Comparison of ENCODE assay signal across 16 cellular contexts in the genomic region with DNA sequence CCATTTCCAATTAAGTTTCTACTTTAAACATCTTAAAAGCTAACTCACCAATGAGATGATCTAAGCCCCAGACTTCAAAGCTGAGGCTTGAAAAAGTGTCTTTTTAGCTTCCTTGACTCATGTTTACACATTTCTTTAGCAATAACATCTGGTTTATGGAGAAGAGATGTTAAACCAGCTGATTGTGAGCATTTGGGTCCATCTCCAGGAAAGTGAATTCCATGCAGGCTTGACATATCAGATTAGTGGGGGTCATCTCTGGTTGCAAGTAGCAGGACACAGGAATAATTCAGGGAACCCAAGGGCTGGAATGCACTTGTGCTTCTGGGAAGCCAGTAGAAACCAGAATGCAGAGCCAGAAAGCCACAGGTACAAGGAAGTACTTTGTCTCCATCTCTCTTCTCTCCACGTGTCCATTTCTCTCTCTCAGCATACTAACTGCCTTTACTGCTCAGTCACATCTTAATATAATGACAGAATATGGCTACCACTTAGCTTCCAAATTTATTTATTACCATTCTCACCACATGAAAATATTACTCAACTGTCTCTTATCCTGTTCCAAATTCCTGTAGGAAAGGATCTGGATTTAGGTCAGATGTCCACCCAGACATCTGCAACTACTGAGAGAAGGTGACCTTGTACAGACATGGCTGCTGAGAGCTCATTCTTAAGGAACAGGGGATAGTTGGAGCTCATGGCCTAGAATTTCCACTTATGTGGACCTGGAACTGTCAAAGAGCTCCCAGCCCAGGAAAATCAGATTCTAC.
A peak's percentile ranks its signal among the peaks of the same experiment; 100 is the strongest.
DNase-seq lines count a peak whose midpoint lies in the region; ATAC-seq and TF ChIP-seq lines count a peak whose summit lies in the region.
"Had no signal": no experiment of that assay in that cellular context is flagged by ENCODE, and none has a peak within 500 bp of the region (broad histone marks: within the 10 kb centered on the region; RNA-seq: fewer than 3 reads in every experiment).

No MANE protein-coding gene starts in this region.

- H3K27me3 ChIP-seq in smooth muscle cell (ENCODE audit: low read depth) (no peaks in the 10 kb centered on the region), Peyer's patch (no peaks in the 10 kb centered on the region)

- TF ChIP-seq CTCF in smooth muscle cell (IDR thresholded peaks at IDR 0.05; ENCODE audit: borderline replicate concordance, insufficient read depth, poor library complexity, severe bottlenecking): no peak
- TF ChIP-seq CTCF in Peyer's patch (IDR thresholded peaks at IDR 0.05): no peak

- H3K4me1 ChIP-seq in smooth muscle cell (ENCODE audit: low read depth) (peaks cover 4% of the 10 kb centered on the region), Peyer's patch (no peaks in the 10 kb centered on the region)

- no peaks in the 10 kb centered on the region for H4K20me1 ChIP-seq in smooth muscle cell (ENCODE audit: low read depth)

- H2AFZ ChIP-seq in smooth muscle cell (ENCODE audit: low read depth): no peak overlapping the region

- no peak overlapping the region for H3K9ac ChIP-seq in smooth muscle cell (ENCODE audit: low read depth)

- H3K36me3 ChIP-seq in smooth muscle cell (ENCODE audit: low read depth): no peaks in the 10 kb centered on the region
- H3K36me3 ChIP-seq in Peyer's patch: no peaks in the 10 kb centered on the region

- H3K27ac ChIP-seq in smooth muscle cell (ENCODE audit: low read depth): no peak overlapping the region
- no peak overlapping the region for H3K27ac ChIP-seq in Peyer's patch
- H3K27ac ChIP-seq: HL-60 had no signal

- WGBS in smooth muscle cell (ENCODE audit: low lambda C conversion rate): 71% methylated on average over 1 of the region's 1 CpG

- DNase-seq in EH (ENCODE audit: low read depth) (peak; percentile 66), HCEC 1CT (peak; percentile 34), fibroblast of gingiva (ENCODE audit: low read depth) (peak; percentile 8), smooth muscle cell (lab: John Stamatoyannopoulos, UW; ENCODE audit: unreplicated experiment) (no peak), Peyer's patch (no peak), MV-4-11 (lab: John Stamatoyannopoulos, UW) (no peak)
- DNase-seq: ACHN; CD4-positive, CD25-positive, alpha-beta regulatory T cell; DMS79; NCI-H1436 treated with DMSO at 0.1 percent for 48 hours; NCI-H2029 treated with DMSO at 0.1 percent for 48 hours; NCI-H2171; NCI-H526; Right ventricle myocardium superior had no signal

- H3K9me3 ChIP-seq in smooth muscle cell (replicated peaks; ENCODE audit: low read depth) (no peaks in the 10 kb centered on the region), Peyer's patch (no peaks in the 10 kb centered on the region)

- H3F3A ChIP-seq in smooth muscle cell (ENCODE audit: low read depth): peaks cover 9% of the 10 kb centered on the region

- TF ChIP-seq POLR2A in Peyer's patch (IDR thresholded peaks at IDR 0.05): no peak

- ATAC-seq in GM19035 (IDR thresholded peaks at IDR 0.05; ENCODE audit: unreplicated experiment): no peak

- H3K4me3 ChIP-seq in smooth muscle cell (no peak overlapping the region), Peyer's patch (no peak overlapping the region)

- H3K4me2 ChIP-seq in smooth muscle cell: peak overlapping the region; percentile 9

- no peaks in the 10 kb centered on the region for H3K79me2 ChIP-seq in smooth muscle cell (ENCODE audit: low read depth)

Comparison
In these comparisons a context has a peak if more than half of its experiments do, and no peak if none do; other contexts are left out.
1. DNase-seq: peak in EH (single experiment), HCEC 1CT (single experiment) and fibroblast of gingiva (single experiment); none in smooth muscle cell (single experiment), Peyer's patch (0 of 3) and MV-4-11 (single experiment).